In the genomic region with DNA sequence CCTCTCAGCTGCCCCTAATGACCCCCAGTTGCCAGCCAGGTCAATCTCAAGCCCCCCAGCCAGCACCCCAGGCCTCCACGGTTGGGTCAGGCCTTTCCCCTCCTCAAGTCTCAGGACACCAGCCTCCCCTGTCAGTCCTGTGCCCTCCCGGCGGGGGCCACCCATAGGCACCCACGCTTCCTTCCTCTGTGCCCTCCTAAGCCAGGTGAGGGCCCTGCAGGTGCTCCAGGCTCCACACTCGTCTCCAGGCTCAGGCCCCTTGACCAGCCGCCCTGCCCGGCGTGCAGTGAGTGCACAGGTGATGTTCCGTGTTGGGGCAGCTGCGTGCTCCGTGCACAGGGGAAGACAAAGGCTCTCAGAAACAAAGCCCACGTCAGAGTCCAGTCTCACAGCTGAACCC, we compare ENCODE assay signal across 10 cellular contexts. TPM values are rescaled to one million over a fixed set of nuclear protein-coding genes. Genes with fewer than 3 reads are reported as not detected.
"Had no signal": no experiment of that assay in that cellular context is flagged by ENCODE, and none has a peak within 500 bp of the region (broad histone marks: within the 10 kb centered on the region; RNA-seq: fewer than 3 reads in every experiment).

No MANE protein-coding gene starts in this region.

- DNase-seq: H7, HFFc6 had no signal

- H2AFZ ChIP-seq: GM23338 had no signal

- H3K4me3 ChIP-seq: GM23338, HAP-1 had no signal

- ATAC-seq: GM23338, HCT116 had no signal

- H3K4me1 ChIP-seq: HAP-1 had no signal

- H3K27ac ChIP-seq: HL-60 had no signal

- H3K36me3 ChIP-seq: HAP-1 had no signal

- FAIRE-seq: HepG2 had no signal

- H3K9me3 ChIP-seq: HAP-1 had no signal

- H3K4me2 ChIP-seq: GM23338 had no signal

RNA-seq across cellular contexts. Expression of a gene that starts 26.8 kb away (rescaled TPM):
- total RNA-seq: H4, HepG2, HFFc6, HT1080 had no signal
- polyA plus RNA-seq: HepG2, IgD-negative memory B cell had no signal
